ENCODE assay signal across 8 cellular contexts in genomic region chr1:203305809-203306088, GRCh38. TPM values are rescaled to one million over a fixed set of nuclear protein-coding genes. Genes with fewer than 3 reads are reported as not detected.
A peak's percentile ranks its signal among the peaks of the same experiment; 100 is the strongest.
DNase-seq lines count a peak whose midpoint lies in the region; ATAC-seq and TF ChIP-seq lines count a peak whose summit lies in the region.

No MANE protein-coding gene starts in this region.

- H3K9me3 ChIP-seq in colonic mucosa (no peaks in the 10 kb centered on the region), mucosa of descending colon (no peaks in the 10 kb centered on the region)

- peak overlapping the region; percentile 95 to 99 (median 98) for H3K4me3 Mint-ChIP-seq in IgD-negative memory B cell

- no peaks in the 10 kb centered on the region for H3K27me3 Mint-ChIP-seq in IgD-negative memory B cell

- H3K9ac ChIP-seq in colonic mucosa (ENCODE audit: low read depth in 2 of 2, low read length in 2 of 2) = peak overlapping the region; percentile 100

- DNase-seq in DMS 273 (lab: John Stamatoyannopoulos, UW; ENCODE audit: unreplicated experiment) (peak; percentile 63), DMS 273 treated with DMSO at 0.1 percent for 48 hours (lab: John Stamatoyannopoulos, UW) (no peak), colonic mucosa (peak; percentile 38), mucosa of descending colon (peak in 1 of 3 donors; percentile 46), COR-L47 (lab: John Stamatoyannopoulos, UW) (no peak), ecto neural progenitor cell (ENCODE audit: low spot score) (no peak)

- no peaks in the 10 kb centered on the region for H3K9me3 Mint-ChIP-seq in IgD-negative memory B cell

- peaks cover 31% of the 10 kb centered on the region for H3K36me3 Mint-ChIP-seq in IgD-negative memory B cell

- peak; percentile 33 for ATAC-seq in mucosa of descending colon
- no peak for ATAC-seq in GM19023 (IDR thresholded peaks at IDR 0.05; ENCODE audit: unreplicated experiment)

- H3K4me1 Mint-ChIP-seq in IgD-negative memory B cell = peaks cover 39 to 61% (median 60%) of the 10 kb centered on the region in 3 donors

- H3K27me3 ChIP-seq in colonic mucosa = no peaks in the 10 kb centered on the region

- peak overlapping the region; percentile 97 for H3K27ac ChIP-seq in colonic mucosa

- no peaks in the 10 kb centered on the region for H3K36me3 ChIP-seq in colonic mucosa
- no peaks in the 10 kb centered on the region for H3K36me3 ChIP-seq in mucosa of descending colon (ENCODE audit: low read depth)

- H3K4me1 ChIP-seq in colonic mucosa (peaks cover 10% of the 10 kb centered on the region), mucosa of descending colon (ENCODE audit: low read depth) (peaks cover 26% of the 10 kb centered on the region)

- TF ChIP-seq CTCF in colonic mucosa (IDR thresholded peaks at IDR 0.05) = no peak
- TF ChIP-seq CTCF in mucosa of descending colon (IDR thresholded peaks at IDR 0.05) = no peak

- H3K4me3 ChIP-seq in colonic mucosa (peak overlapping the region; percentile 85), mucosa of descending colon (peak overlapping the region; percentile 99)

- H3K27ac Mint-ChIP-seq in IgD-negative memory B cell = peak overlapping the region; percentile 96 to 100 (median 99)

- intact Hi-C loops in colonic mucosa (cut with DNase I) = loop anchor here (5.0 kb wide), 1 partner anchor 33 kb away; no protein-coding TSS in a partner anchor
- intact Hi-C loops in mucosa of descending colon (cut with DNase I, micrococcal nuclease) = no loop called here

RNA-seq across cellular contexts. Expression of gene BTG2, which starts 0.4 kb away (rescaled TPM):
- 202 TPM for polyA plus RNA-seq in IgD-negative memory B cell
- total RNA-seq in colonic mucosa (10 to 100 TPM; 66.4 to 88.0 TPM), mucosa of descending colon (100 to 1,000 TPM in 1 of 3 donors, 10 to 100 TPM in 2; 65.7 to 406 (median 69.1) TPM)

RNA-seq across cellular contexts. Expression of gene FMOD, which starts 45.2 kb away (rescaled TPM):
- polyA plus RNA-seq in IgD-negative memory B cell = 0.28 TPM
- total RNA-seq in colonic mucosa (10 to 100 TPM; 38.6 to 49.3 TPM), mucosa of descending colon (10 to 100 TPM; 26.6 to 45.7 (median 33.3) TPM)

Comparison
In these comparisons a context has a peak if more than half of its experiments do, and no peak if none do; other contexts are left out.
1. DNase-seq: peak in DMS 273 (single experiment) and colonic mucosa (single experiment); none in DMS 273 treated with DMSO at 0.1 percent for 48 hours (single experiment), COR-L47 (single experiment) and ecto neural progenitor cell (single experiment).